ENCODE assay signal across 1 cellular context in genomic region chr17:8753976-8754440, GRCh38.
TF ChIP-seq lines count a peak whose summit lies in the region.

No MANE protein-coding gene starts in this region.

TF ChIP-seq in GM23338, 12 proteins besides CTCF, POLR2A, EP300 and RAD21 (continued from another document):
- no peak for TF ChIP-seq ZNF462 (CRISPR knock-in tag; IDR thresholded peaks at IDR 0.05)
- no peak for TF ChIP-seq POLR2AphosphoS5 (IDR thresholded peaks at IDR 0.05; ENCODE audit: low read depth)
- no peak for TF ChIP-seq JUNB (IDR thresholded peaks at IDR 0.05; ENCODE audit: unreplicated experiment)
